8 cellular contexts compared by ENCODE assay signal in the genomic region with DNA sequence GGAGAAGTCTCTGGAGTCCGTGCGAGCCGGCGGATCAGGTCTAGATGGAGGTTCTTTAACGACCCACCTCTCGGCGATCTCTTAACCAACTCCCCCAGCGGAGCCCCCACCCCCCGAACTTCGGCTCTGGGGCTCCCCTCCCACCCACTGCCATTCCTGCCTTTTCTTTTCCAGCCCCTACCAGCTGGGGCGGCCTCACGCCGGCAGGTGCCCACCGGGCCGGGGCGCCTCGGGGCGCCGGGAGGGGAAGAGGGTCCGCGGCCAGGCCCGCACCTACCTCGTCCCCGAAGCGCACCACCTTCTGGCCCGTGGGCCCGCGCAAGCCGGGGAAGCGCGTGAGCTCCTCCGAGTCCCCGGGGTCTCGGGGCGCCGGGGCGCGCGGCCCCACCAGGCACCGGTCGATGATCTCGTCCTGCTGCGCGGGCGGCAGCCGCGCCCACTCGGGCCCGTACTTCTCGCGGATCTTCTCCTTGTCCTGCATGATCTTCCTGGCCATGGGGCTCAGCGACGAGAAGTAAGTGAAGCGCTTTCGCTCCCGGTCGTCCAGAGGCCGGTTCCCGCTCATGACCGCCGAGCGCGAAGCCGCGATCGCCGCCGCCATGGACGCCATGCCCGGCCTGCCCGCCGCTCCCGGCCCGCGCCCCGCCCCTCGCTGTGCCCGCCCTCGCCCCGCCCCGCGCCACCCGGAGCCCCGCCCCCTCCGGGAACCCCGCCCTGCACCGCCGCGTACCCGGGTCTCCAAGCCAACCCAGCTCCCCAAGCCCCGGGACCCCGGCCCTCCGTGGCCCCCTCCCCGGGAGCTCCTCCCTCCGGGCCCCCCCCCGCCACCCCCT. TPM values are rescaled to one million over a fixed set of nuclear protein-coding genes. Genes with fewer than 3 reads are reported as not detected.
DNase-seq lines count a peak whose midpoint lies in the region; ATAC-seq and TF ChIP-seq lines count a peak whose summit lies in the region.

A gene with protein sequence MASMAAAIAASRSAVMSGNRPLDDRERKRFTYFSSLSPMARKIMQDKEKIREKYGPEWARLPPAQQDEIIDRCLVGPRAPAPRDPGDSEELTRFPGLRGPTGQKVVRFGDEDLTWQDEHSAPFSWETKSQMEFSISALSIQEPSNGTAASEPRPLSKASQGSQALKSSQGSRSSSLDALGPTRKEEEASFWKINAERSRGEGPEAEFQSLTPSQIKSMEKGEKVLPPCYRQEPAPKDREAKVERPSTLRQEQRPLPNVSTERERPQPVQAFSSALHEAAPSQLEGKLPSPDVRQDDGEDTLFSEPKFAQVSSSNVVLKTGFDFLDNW (minus strand): TSS at position 619 of the 833 bp plus-strand sequence. CDS start 9 bp downstream, at position 610.

- no peaks in the 10 kb centered on the region for H3K9me3 ChIP-seq in SJSA1 (replicated peaks)
- no peaks in the 10 kb centered on the region for H3K9me3 ChIP-seq in parathyroid adenoma (ENCODE audit: control insufficient read depth, low read length)
- H3K9me3 ChIP-seq in tibial artery, result no peaks in the 10 kb centered on the region

- H3K4me3 Mint-ChIP-seq in activated naive CD4-positive, alpha-beta T cell treated with anti-CD3 and anti-CD28 coated beads, Interleukin-2, amount 50 U/mL, for 24 hours, result peak within 1 kb of the TSS; percentile 85

- H3K27me3 ChIP-seq in SJSA1 (replicated peaks) (no peaks in the 10 kb centered on the region), parathyroid adenoma (ENCODE audit: control insufficient read depth, insufficient read depth, low read length) (no peaks in the 10 kb centered on the region), tibial artery (no peaks in the 10 kb centered on the region)

- peak within 1 kb of the TSS; percentile 90 for H3K27ac ChIP-seq in SJSA1
- H3K27ac ChIP-seq in parathyroid adenoma, result peak within 1 kb of the TSS; percentile 69
- H3K27ac ChIP-seq in tibial artery, result peak within 1 kb of the TSS; percentile 89 to 97

- TF ChIP-seq CTCF in parathyroid adenoma (IDR thresholded peaks at IDR 0.05), result no peak
- no peak for TF ChIP-seq CTCF in tibial artery (IDR thresholded peaks at IDR 0.05)

- peaks cover 23% of the 10 kb centered on the region for H3K4me1 Mint-ChIP-seq in activated naive CD4-positive, alpha-beta T cell treated with anti-CD3 and anti-CD28 coated beads, Interleukin-2, amount 50 U/mL, for 24 hours

- H3K27ac Mint-ChIP-seq in activated naive CD4-positive, alpha-beta T cell treated with anti-CD3 and anti-CD28 coated beads, Interleukin-2, amount 50 U/mL, for 24 hours, result peak within 1 kb of the TSS; percentile 77

- DNase-seq in COLO668 (lab: John Stamatoyannopoulos, UW; ENCODE audit: unreplicated experiment), result peak; percentile 91
- peak; percentile 49 for DNase-seq in HPDE6-E6E7 (ENCODE audit: extremely low spot score)
- DNase-seq in SJSA1 (ENCODE audit: low read depth in 1 of 2, low spot score in 2 of 2), result peak; percentile 74 to 77
- peak; percentile 86 for DNase-seq in Right ventricle myocardium inferior (ENCODE audit: missing footprints)
- DNase-seq in tibial artery, result peak in 1 of 2 donors; percentile 88

- peak within 1 kb of the TSS; percentile 97 for H2AFZ ChIP-seq in parathyroid adenoma

- peak within 1 kb of the TSS; percentile 79 for H3K4me2 ChIP-seq in parathyroid adenoma (ENCODE audit: low read length)

- peaks cover 35% of the 10 kb centered on the region for H3K4me1 ChIP-seq in SJSA1 (replicated peaks)
- H3K4me1 ChIP-seq in parathyroid adenoma, result peaks cover 4% of the 10 kb centered on the region
- H3K4me1 ChIP-seq in tibial artery, result peaks cover 5 to 54% (median 39%) of the 10 kb centered on the region in 4 donors

- peak; percentile 71 for ATAC-seq in GM19467 (IDR thresholded peaks at IDR 0.05; ENCODE audit: unreplicated experiment)
- ATAC-seq in Right ventricle myocardium inferior, result peak; percentile 91

- peak within 1 kb of the TSS; percentile 57 for H3K9ac ChIP-seq in parathyroid adenoma

- H3K9me3 Mint-ChIP-seq in activated naive CD4-positive, alpha-beta T cell treated with anti-CD3 and anti-CD28 coated beads, Interleukin-2, amount 50 U/mL, for 24 hours, result no peaks in the 10 kb centered on the region

- intact Hi-C loops in Right ventricle myocardium inferior (cut with DNase I), result loop anchor here (2.0 to 5.0 kb wide), 3 partner anchors 41 to 61 kb away; no protein-coding TSS in a partner anchor
- intact Hi-C loops in tibial artery (cut with DNase I; ENCODE audit: low total_unique reads), result loop anchor here (10.0 kb wide), 1 partner anchor 107 kb away; the partner anchor contains the start of genes ARV1 and TTC13

- H3K36me3 Mint-ChIP-seq in activated naive CD4-positive, alpha-beta T cell treated with anti-CD3 and anti-CD28 coated beads, Interleukin-2, amount 50 U/mL, for 24 hours, result no peaks in the 10 kb centered on the region

- no peaks in the 10 kb centered on the region for H3K79me2 ChIP-seq in parathyroid adenoma

- H3K36me3 ChIP-seq in SJSA1 (peaks cover 21% of the 10 kb centered on the region), parathyroid adenoma (ENCODE audit: control insufficient read depth, insufficient read depth, low read length) (no peaks in the 10 kb centered on the region), tibial artery (no peaks in the 10 kb centered on the region)

- H3K27me3 Mint-ChIP-seq in activated naive CD4-positive, alpha-beta T cell treated with anti-CD3 and anti-CD28 coated beads, Interleukin-2, amount 50 U/mL, for 24 hours, result peaks cover 11% of the 10 kb centered on the region

- peak within 1 kb of the TSS; percentile 97 for H3K4me3 ChIP-seq in SJSA1
- H3K4me3 ChIP-seq in parathyroid adenoma (ENCODE audit: low read depth, low read length), result peak within 1 kb of the TSS; percentile 79
- peak within 1 kb of the TSS; percentile 83 to 86 for H3K4me3 ChIP-seq in tibial artery

RNA-seq across cellular contexts. Expression of the gene that starts here (rescaled TPM):
- 94.1 and 156 TPM in 2 replicates for total RNA-seq in SJSA1 (2014; rRNA removed; shearing (Covaris generic))
- 46.0 TPM for total RNA-seq in Right ventricle myocardium inferior
